In genomic region chr11:125568970-125569912, GRCh38 we compare ENCODE assay signal across 1 cellular context.
TF ChIP-seq lines count a peak whose summit lies in the region.

TSS of gene EI24 (plus strand) at chr11:125569477. CDS start at chr11:125572528, 3,051 bp downstream.

TF ChIP-seq in HEK293, 187 proteins besides CTCF, POLR2A, EP300 and RAD21 (continued from another document and continues in another):
- TF ChIP-seq, protein P1, sequence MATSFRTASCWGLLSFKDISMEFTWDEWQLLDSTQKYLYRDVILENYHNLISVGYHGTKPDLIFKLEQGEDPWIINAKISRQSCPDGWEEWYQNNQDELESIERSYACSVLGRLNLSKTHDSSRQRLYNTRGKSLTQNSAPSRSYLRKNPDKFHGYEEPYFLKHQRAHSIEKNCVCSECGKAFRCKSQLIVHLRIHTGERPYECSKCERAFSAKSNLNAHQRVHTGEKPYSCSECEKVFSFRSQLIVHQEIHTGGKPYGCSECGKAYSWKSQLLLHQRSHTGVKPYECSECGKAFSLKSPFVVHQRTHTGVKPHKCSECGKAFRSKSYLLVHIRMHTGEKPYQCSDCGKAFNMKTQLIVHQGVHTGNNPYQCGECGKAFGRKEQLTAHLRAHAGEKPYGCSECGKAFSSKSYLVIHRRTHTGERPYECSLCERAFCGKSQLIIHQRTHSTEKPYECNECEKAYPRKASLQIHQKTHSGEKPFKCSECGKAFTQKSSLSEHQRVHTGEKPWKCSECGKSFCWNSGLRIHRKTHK (tag by site-specific recombination; IDR thresholded peaks at IDR 0.05), result no peak
- TF ChIP-seq, protein P2, sequence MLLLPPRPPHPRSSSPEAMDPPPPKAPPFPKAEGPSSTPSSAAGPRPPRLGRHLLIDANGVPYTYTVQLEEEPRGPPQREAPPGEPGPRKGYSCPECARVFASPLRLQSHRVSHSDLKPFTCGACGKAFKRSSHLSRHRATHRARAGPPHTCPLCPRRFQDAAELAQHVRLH (tag by site-specific recombination; IDR thresholded peaks at IDR 0.05), result peak; percentile 87; the same call in 1 of the 2 replicates
- no peak for TF ChIP-seq ZNF585B (tag by site-specific recombination; IDR thresholded peaks at IDR 0.05)
- no peak for TF ChIP-seq ZNF549 (tag by site-specific recombination; IDR thresholded peaks at IDR 0.05)
- TF ChIP-seq ZSCAN23 (tag by site-specific recombination; IDR thresholded peaks at IDR 0.05), result no peak
- no peak for TF ChIP-seq ZNF114 (tag by site-specific recombination; IDR thresholded peaks at IDR 0.05)
- TF ChIP-seq SP7 (tag by site-specific recombination; IDR thresholded peaks at IDR 0.05), result peak; percentile 47; the same call in 1 of the 2 replicates
- peak; percentile 87 for TF ChIP-seq SP3 (tag by site-specific recombination; IDR thresholded peaks at IDR 0.05)
- peak; percentile 58 for TF ChIP-seq PATZ1 (tag by site-specific recombination; IDR thresholded peaks at IDR 0.05)
- no peak for TF ChIP-seq GFI1B (tag by site-specific recombination; IDR thresholded peaks at IDR 0.05)
- TF ChIP-seq KLF9 (tag by site-specific recombination; IDR thresholded peaks at IDR 0.05; ENCODE audit: low read depth), result peak; percentile 43; the same call in 1 of the 2 replicates
- TF ChIP-seq ZNF121 (tag by site-specific recombination; IDR thresholded peaks at IDR 0.05), result peak; percentile 85
- TF ChIP-seq, protein P3, sequence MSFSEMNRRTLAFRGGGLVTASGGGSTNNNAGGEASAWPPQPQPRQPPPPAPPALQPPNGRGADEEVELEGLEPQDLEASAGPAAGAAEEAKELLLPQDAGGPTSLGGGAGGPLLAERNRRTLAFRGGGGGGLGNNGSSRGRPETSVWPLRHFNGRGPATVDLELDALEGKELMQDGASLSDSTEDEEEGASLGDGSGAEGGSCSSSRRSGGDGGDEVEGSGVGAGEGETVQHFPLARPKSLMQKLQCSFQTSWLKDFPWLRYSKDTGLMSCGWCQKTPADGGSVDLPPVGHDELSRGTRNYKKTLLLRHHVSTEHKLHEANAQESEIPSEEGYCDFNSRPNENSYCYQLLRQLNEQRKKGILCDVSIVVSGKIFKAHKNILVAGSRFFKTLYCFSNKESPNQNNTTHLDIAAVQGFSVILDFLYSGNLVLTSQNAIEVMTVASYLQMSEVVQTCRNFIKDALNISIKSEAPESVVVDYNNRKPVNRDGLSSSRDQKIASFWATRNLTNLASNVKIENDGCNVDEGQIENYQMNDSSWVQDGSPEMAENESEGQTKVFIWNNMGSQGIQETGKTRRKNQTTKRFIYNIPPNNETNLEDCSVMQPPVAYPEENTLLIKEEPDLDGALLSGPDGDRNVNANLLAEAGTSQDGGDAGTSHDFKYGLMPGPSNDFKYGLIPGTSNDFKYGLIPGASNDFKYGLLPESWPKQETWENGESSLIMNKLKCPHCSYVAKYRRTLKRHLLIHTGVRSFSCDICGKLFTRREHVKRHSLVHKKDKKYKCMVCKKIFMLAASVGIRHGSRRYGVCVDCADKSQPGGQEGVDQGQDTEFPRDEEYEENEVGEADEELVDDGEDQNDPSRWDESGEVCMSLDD (tag by site-specific recombination; IDR thresholded peaks at IDR 0.05), result peak; percentile 41; the same call in 1 of the 2 replicates
- TF ChIP-seq OSR2 (tag by site-specific recombination; IDR thresholded peaks at IDR 0.05), result no peak
- no peak for TF ChIP-seq ZBTB7A (tag by site-specific recombination; IDR thresholded peaks at IDR 0.05; ENCODE audit: low read depth)
- TF ChIP-seq ZNF785 (tag by site-specific recombination; IDR thresholded peaks at IDR 0.05), result no peak
- peak; percentile 39; the same call in 1 of the 2 replicates for TF ChIP-seq ZNF629 (tag by site-specific recombination; IDR thresholded peaks at IDR 0.05)
- TF ChIP-seq ZNF324 (tag by site-specific recombination; IDR thresholded peaks at IDR 0.05), result 0 out of 2 replicates have a peak, but pooled peaks have one; percentile 46
- TF ChIP-seq KLF8 (tag by site-specific recombination; IDR thresholded peaks at IDR 0.05), result 0 out of 2 replicates have a peak, but pooled peaks have one; percentile 36
- TF ChIP-seq ZFP37 (tag by site-specific recombination; IDR thresholded peaks at IDR 0.05), result no peak
- peak; percentile 84; the same call in 1 of the 2 replicates for TF ChIP-seq ZNF76 (tag by site-specific recombination; IDR thresholded peaks at IDR 0.05; ENCODE audit: borderline replicate concordance, low read depth)
- no peak for TF ChIP-seq SCRT2 (tag by site-specific recombination; IDR thresholded peaks at IDR 0.05)
- TF ChIP-seq BCL11A (tag by site-specific recombination; IDR thresholded peaks at IDR 0.05; ENCODE audit: low read depth), result no peak
- 0 out of 2 replicates have a peak, but pooled peaks have one; percentile 20 for TF ChIP-seq ZBTB21 (tag by site-specific recombination; IDR thresholded peaks at IDR 0.05)
- TF ChIP-seq ZNF350 (tag by site-specific recombination; IDR thresholded peaks at IDR 0.05), result no peak
- TF ChIP-seq ZNF639 (tag by site-specific recombination; IDR thresholded peaks at IDR 0.05), result no peak
- no peak for TF ChIP-seq ZNF341 (tag by site-specific recombination; IDR thresholded peaks at IDR 0.05; ENCODE audit: low read depth)
- no peak for TF ChIP-seq ZNF843 (tag by site-specific recombination; IDR thresholded peaks at IDR 0.05)
- peak; percentile 53; the same call in 1 of the 2 replicates for TF ChIP-seq ZNF2 (tag by site-specific recombination; IDR thresholded peaks at IDR 0.05)
- peak; percentile 43; the same call in 1 of the 2 replicates for TF ChIP-seq GLIS1 (tag by site-specific recombination; IDR thresholded peaks at IDR 0.05)
- TF ChIP-seq ZBTB48 (tag by site-specific recombination; IDR thresholded peaks at IDR 0.05), result peak; percentile 59; the same call in 1 of the 2 replicates
- peak; percentile 69 for TF ChIP-seq SP2 (tag by site-specific recombination; IDR thresholded peaks at IDR 0.05)
- no peak for TF ChIP-seq ZNF16 (tag by site-specific recombination; IDR thresholded peaks at IDR 0.05; ENCODE audit: low read depth)
- TF ChIP-seq ZNF335 (tag by site-specific recombination; conservative IDR thresholded peaks at IDR 0.05), result peak; percentile 91
- TF ChIP-seq ZNF791 (tag by site-specific recombination; IDR thresholded peaks at IDR 0.05), result no peak
- TF ChIP-seq ZNF221 (tag by site-specific recombination; IDR thresholded peaks at IDR 0.05; ENCODE audit: borderline replicate concordance), result no peak
- TF ChIP-seq SCRT1 (tag by site-specific recombination; IDR thresholded peaks at IDR 0.05; ENCODE audit: borderline replicate concordance), result no peak
- peak; percentile 69 for TF ChIP-seq ZEB2 (tag by site-specific recombination; IDR thresholded peaks at IDR 0.05)
- TF ChIP-seq SALL2 (tag by site-specific recombination; IDR thresholded peaks at IDR 0.05; ENCODE audit: borderline replicate concordance), result no peak
- TF ChIP-seq KLF1 (tag by site-specific recombination; IDR thresholded peaks at IDR 0.05), result 0 out of 2 replicates have a peak, but pooled peaks have one; percentile 28
- TF ChIP-seq ZBTB20 (tag by site-specific recombination; IDR thresholded peaks at IDR 0.05), result peak; percentile 78
- TF ChIP-seq ZNF561 (tag by site-specific recombination; IDR thresholded peaks at IDR 0.05; ENCODE audit: borderline replicate concordance), result peak; percentile 53; the same call in 1 of the 2 replicates
- TF ChIP-seq ZNF37A (tag by site-specific recombination; IDR thresholded peaks at IDR 0.05), result no peak
- TF ChIP-seq ZNF184 (tag by site-specific recombination; IDR thresholded peaks at IDR 0.05), result no peak
- TF ChIP-seq ZNF10 (tag by site-specific recombination; IDR thresholded peaks at IDR 0.05), result peak; percentile 72; the same call in 1 of the 2 replicates
- no peak for TF ChIP-seq ZNF544 (tag by site-specific recombination; IDR thresholded peaks at IDR 0.05)
- TF ChIP-seq ZBTB11 (tag by site-specific recombination; conservative IDR thresholded peaks at IDR 0.05; ENCODE audit: low read depth), result peak; percentile 55
- no peak for TF ChIP-seq HOXC10 (CRISPR knock-in tag; IDR thresholded peaks at IDR 0.05)
- TF ChIP-seq ZBTB17 (tag by site-specific recombination; IDR thresholded peaks at IDR 0.05), result peak; percentile 74
- peak; percentile 54; the same call in 1 of the 2 replicates for TF ChIP-seq IKZF3 (tag by site-specific recombination; IDR thresholded peaks at IDR 0.05)
- TF ChIP-seq ZBTB1 (tag by site-specific recombination; IDR thresholded peaks at IDR 0.05), result 0 out of 2 replicates have a peak, but pooled peaks have one; percentile 51
- TF ChIP-seq ZNF398 (tag by site-specific recombination; IDR thresholded peaks at IDR 0.05), result peak; percentile 32; the same call in 1 of the 2 replicates
- TF ChIP-seq, protein P4, sequence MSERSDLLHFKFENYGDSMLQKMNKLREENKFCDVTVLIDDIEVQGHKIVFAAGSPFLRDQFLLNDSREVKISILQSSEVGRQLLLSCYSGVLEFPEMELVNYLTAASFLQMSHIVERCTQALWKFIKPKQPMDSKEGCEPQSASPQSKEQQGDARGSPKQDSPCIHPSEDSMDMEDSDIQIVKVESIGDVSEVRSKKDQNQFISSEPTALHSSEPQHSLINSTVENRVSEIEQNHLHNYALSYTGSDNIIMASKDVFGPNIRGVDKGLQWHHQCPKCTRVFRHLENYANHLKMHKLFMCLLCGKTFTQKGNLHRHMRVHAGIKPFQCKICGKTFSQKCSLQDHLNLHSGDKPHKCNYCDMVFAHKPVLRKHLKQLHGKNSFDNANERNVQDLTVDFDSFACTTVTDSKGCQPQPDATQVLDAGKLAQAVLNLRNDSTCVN (tag by site-specific recombination; optimal IDR thresholded peaks at IDR 0.05), result peak; percentile 78
- no peak for TF ChIP-seq ZNF423 (tag by site-specific recombination; IDR thresholded peaks at IDR 0.05)
- peak; percentile 26; the same call in 1 of the 2 replicates for TF ChIP-seq ZXDB (tag by site-specific recombination; IDR thresholded peaks at IDR 0.05)
- TF ChIP-seq KLF10 (tag by site-specific recombination; IDR thresholded peaks at IDR 0.05), result 0 out of 2 replicates have a peak, but pooled peaks have one; percentile 18
- peak; percentile 71; the same call in 1 of the 2 replicates for TF ChIP-seq ZNF24 (tag by site-specific recombination; IDR thresholded peaks at IDR 0.05)
- no peak for TF ChIP-seq ZNF266 (tag by site-specific recombination; IDR thresholded peaks at IDR 0.05; ENCODE audit: low read depth)
